15 cellular contexts compared by ENCODE assay signal in the genomic region with DNA sequence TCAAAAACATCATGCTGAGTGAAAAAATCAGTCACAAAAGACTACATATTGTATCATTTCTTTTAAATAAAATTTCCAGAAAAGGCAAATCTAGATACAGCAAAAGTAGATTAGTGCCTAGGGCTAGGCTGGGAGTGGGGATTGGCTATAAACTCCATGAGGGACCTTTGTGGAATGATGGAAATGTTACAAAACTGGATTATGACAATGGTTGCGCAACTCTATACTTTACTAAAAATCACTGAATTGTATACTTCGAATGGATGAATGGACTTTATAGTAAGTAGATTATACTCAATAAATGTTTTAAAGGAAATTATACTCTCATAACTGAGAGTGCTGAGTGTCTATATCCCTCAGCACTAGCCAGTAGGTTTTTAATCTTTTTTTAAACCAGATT.
"Had no signal": no experiment of that assay in that cellular context is flagged by ENCODE, and none has a peak within 500 bp of the region (broad histone marks: within the 10 kb centered on the region; RNA-seq: fewer than 3 reads in every experiment).

No MANE protein-coding gene starts in this region.

- H3K27ac Mint-ChIP-seq: activated CD4-positive, alpha-beta T cell treated with anti-CD3 and anti-CD28 coated beads, Interleukin-2, amount 10 ng/mL, durations not matched to agents 7 days and 5 days; activated T-cell treated with anti-CD3 and anti-CD28 coated beads, Interleukin-2, amount 50 U/mL, for 72 hours; nephron progenitor cell; progenitor cell of endocrine pancreas; stimulated activated naive CD8-positive, alpha-beta T cell treated with anti-CD3 and anti-CD28 coated beads, Interleukin-15, Interleukin-2, amounts not matched to agents 100 ng/mL and 50 ng/mL, for 24 hours had no signal

- H3K27ac ChIP-seq: suprapubic skin had no signal

- H3K9me3 Mint-ChIP-seq: activated CD4-positive, alpha-beta T cell treated with anti-CD3 and anti-CD28 coated beads, Interleukin-2, amount 10 ng/mL, durations not matched to agents 7 days and 5 days; activated T-cell treated with anti-CD3 and anti-CD28 coated beads, Interleukin-2, amount 50 U/mL, for 72 hours; stimulated activated naive CD8-positive, alpha-beta T cell treated with anti-CD3 and anti-CD28 coated beads, Interleukin-15, Interleukin-2, amounts not matched to agents 100 ng/mL and 50 ng/mL, for 24 hours had no signal

- H3K36me3 ChIP-seq: ascending aorta, cardiac muscle cell, suprapubic skin, upper lobe of left lung had no signal

- H3K4me3 ChIP-seq: ascending aorta, cardiac muscle cell, dorsolateral prefrontal cortex, suprapubic skin, upper lobe of left lung had no signal

- ATAC-seq: activated T-cell treated with anti-CD3 and anti-CD28 coated beads, Interleukin-2, amount 50 U/mL, for 72 hours; right cardiac atrium had no signal

- H3K9me3 ChIP-seq: ascending aorta, suprapubic skin, upper lobe of left lung had no signal

- H3K4me3 Mint-ChIP-seq: activated CD4-positive, alpha-beta T cell treated with anti-CD3 and anti-CD28 coated beads, Interleukin-2, amount 10 ng/mL, durations not matched to agents 7 days and 5 days; activated T-cell treated with anti-CD3 and anti-CD28 coated beads, Interleukin-2, amount 50 U/mL, for 72 hours; nephron progenitor cell; stimulated activated naive CD8-positive, alpha-beta T cell treated with anti-CD3 and anti-CD28 coated beads, Interleukin-15, Interleukin-2, amounts not matched to agents 100 ng/mL and 50 ng/mL, for 24 hours had no signal

- DNase-seq: activated CD4-positive, alpha-beta T cell treated with anti-CD3 and anti-CD28 coated beads, Interleukin-2, amount 10 ng/mL, durations not matched to agents 7 days and 5 days; activated CD8-positive, alpha-beta memory T cell treated with anti-CD3 and anti-CD28 coated beads, Interleukin-2, amount 50 U/mL, for 48 hours; activated T-cell treated with anti-CD3 and anti-CD28 coated beads, Interleukin-2, amount 50 U/mL, for 72 hours; dorsolateral prefrontal cortex; hypothalamus; mesendoderm; nephron progenitor cell; occipital lobe; right cardiac atrium had no signal

- H3K27me3 ChIP-seq: ascending aorta, cardiac muscle cell, dorsolateral prefrontal cortex, suprapubic skin, upper lobe of left lung had no signal

- H3K27me3 Mint-ChIP-seq: activated CD4-positive, alpha-beta T cell treated with anti-CD3 and anti-CD28 coated beads, Interleukin-2, amount 10 ng/mL, durations not matched to agents 7 days and 5 days; progenitor cell of endocrine pancreas; stimulated activated naive CD8-positive, alpha-beta T cell treated with anti-CD3 and anti-CD28 coated beads, Interleukin-15, Interleukin-2, amounts not matched to agents 100 ng/mL and 50 ng/mL, for 24 hours had no signal
